14 cellular contexts compared by ENCODE assay signal in the genomic region with DNA sequence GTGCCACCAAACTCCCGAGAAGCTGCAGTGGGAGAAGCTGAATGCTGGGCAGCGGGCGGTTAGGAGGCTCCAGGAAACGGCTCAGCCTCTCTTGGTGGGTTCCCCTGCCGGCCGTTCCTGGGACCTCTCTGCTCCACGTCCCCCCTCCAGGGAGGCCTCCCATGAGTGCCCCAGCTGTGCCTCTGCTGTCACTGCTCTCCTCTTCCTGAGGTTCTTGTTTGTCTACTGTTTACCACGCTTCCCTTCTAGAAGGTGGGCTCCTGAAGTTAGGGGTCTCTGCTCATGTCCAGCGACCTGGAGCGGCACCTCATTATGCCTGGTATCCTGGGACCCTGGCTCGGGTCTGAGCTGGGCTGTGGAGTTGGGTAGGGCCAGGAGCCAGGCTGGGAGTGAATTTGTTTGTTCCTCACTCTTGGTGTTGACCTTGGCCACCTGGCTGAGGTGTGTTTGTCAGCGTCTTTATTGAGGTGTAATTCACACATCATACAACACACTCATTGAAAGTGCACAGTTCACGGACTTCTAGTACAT. TPM values are rescaled to one million over a fixed set of nuclear protein-coding genes. Genes with fewer than 3 reads are reported as not detected.
A peak's percentile ranks its signal among the peaks of the same experiment; 100 is the strongest.
DNase-seq lines count a peak whose midpoint lies in the region; ATAC-seq and TF ChIP-seq lines count a peak whose summit lies in the region.
"Had no signal": no experiment of that assay in that cellular context is flagged by ENCODE, and none has a peak within 500 bp of the region (broad histone marks: within the 10 kb centered on the region; RNA-seq: fewer than 3 reads in every experiment).

No MANE protein-coding gene starts in this region.

- no peak overlapping the region for H2AFZ ChIP-seq in neuronal stem cell (ENCODE audit: low read length)

- DNase-seq in heart right ventricle (no peak), neuronal stem cell (ENCODE audit: low spot score) (no peak), HuH-7 (ENCODE audit: low spot score) (no peak), MV-4-11 (lab: John Stamatoyannopoulos, UW) (no peak), NCI-H2227 treated with DMSO at 0.1 percent for 48 hours (lab: John Stamatoyannopoulos, UW) (no peak)
- DNase-seq: activated effector memory CD4-positive, alpha-beta T cell treated with Interleukin-2 at 50 U/mL for 16 hours; DMS 273 treated with DMSO at 0.1 percent for 48 hours; glutamatergic neuron; NCI-H187; NCI-H526 had no signal

- H3K14ac ChIP-seq in neuronal stem cell (ENCODE audit: low read length), result no peak overlapping the region

- peaks cover 16% of the 10 kb centered on the region for H3K79me1 ChIP-seq in neuronal stem cell (ENCODE audit: low read depth, low read length)

- intact Hi-C loops in heart right ventricle (cut with DNase I), result no loop called here

- peak overlapping the region; percentile 92 to 100 (median 98) for H3K4me2 ChIP-seq in BLaER1 treated with 17β-estradiol and CSF1 and Interleukin-3, amounts not matched to agents 10 nM and 100 nM
- no peak overlapping the region for H3K4me2 ChIP-seq in neuronal stem cell (ENCODE audit: insufficient read depth, low read length, poor library complexity, severe bottlenecking)

- H3K23ac ChIP-seq in neuronal stem cell (ENCODE audit: low read depth, low read length, poor library complexity), result no peak overlapping the region

- H2BK120ac ChIP-seq in neuronal stem cell (ENCODE audit: low read depth, low read length), result no peak overlapping the region

- H3K9me3 ChIP-seq in BLaER1 treated with 17β-estradiol and CSF1 and Interleukin-3, amounts not matched to agents 10 nM and 100 nM (replicated peaks in 1 of 11), result no peaks in the 10 kb centered on the region
- H3K9me3 ChIP-seq in HEK293 (ENCODE audit: control insufficient read depth, insufficient read depth, low read depth, low read length) (no peaks in the 10 kb centered on the region), heart right ventricle (no peaks in the 10 kb centered on the region), neuronal stem cell (replicated peaks in 1 of 2; ENCODE audit: control insufficient read depth in 2 of 2, insufficient read depth in 1 of 2, low read depth in 1 of 2, low read length in 2 of 2) (peaks cover 0 to 2% of the 10 kb centered on the region in 2 donors)

- peak overlapping the region; percentile 56 for H2AK5ac ChIP-seq in neuronal stem cell (ENCODE audit: low read depth, low read length)

- no peak overlapping the region for H3K4ac ChIP-seq in neuronal stem cell (ENCODE audit: low read length)

- no peak overlapping the region for H4K91ac ChIP-seq in neuronal stem cell (ENCODE audit: low read depth, low read length, poor library complexity)

- no peak overlapping the region for H4K8ac ChIP-seq in neuronal stem cell (ENCODE audit: low read depth, low read length)

- no peak for ATAC-seq in heart right ventricle
- no peak for ATAC-seq in HG03039 (IDR thresholded peaks at IDR 0.05; ENCODE audit: unreplicated experiment)
- ATAC-seq: esophagus mucosa had no signal

- peaks cover 0 to 6% (median 0%) of the 10 kb centered on the region in 11 experiments; a peak in 2 of 22 replicates for H3K36me3 ChIP-seq in BLaER1 treated with 17β-estradiol and CSF1 and Interleukin-3, amounts not matched to agents 10 nM and 100 nM
- H3K36me3 ChIP-seq in HEK293 (ENCODE audit: control insufficient read depth in 2 of 2, insufficient read depth in 1 of 2, low read length in 2 of 2) (no peaks in the 10 kb centered on the region), heart right ventricle (no peaks in the 10 kb centered on the region), neuronal stem cell (replicated peaks in 1 of 2; ENCODE audit: control insufficient read depth in 2 of 2, insufficient read depth in 2 of 2, low read length in 2 of 2) (no peaks in the 10 kb centered on the region)

- peak overlapping the region in 9 of 11 experiments; percentile 24 to 92 (median 41); a peak in 12 of 22 replicates for H3K9ac ChIP-seq in BLaER1 treated with 17β-estradiol and CSF1 and Interleukin-3, amounts not matched to agents 10 nM and 100 nM
- no peak overlapping the region for H3K9ac ChIP-seq in neuronal stem cell (ENCODE audit: low read depth, low read length, poor library complexity)

- no peak overlapping the region for H2BK5ac ChIP-seq in neuronal stem cell (ENCODE audit: low read length)

- H2BK12ac ChIP-seq in neuronal stem cell (ENCODE audit: low read length), result no peak overlapping the region

- WGBS in heart right ventricle, 2 donors, result 76 to 80% methylated on average over 13 of the region's 13 CpGs
- WGBS in neuronal stem cell (ENCODE audit: extremely low coverage in 2 of 2, insufficient read length in 2 of 2, insufficient replicate concordance in 1 of 2), 2 donors, result no CpG with 5 or more reads among the region's 13 CpGs

- no peak overlapping the region for H2BK15ac ChIP-seq in neuronal stem cell (ENCODE audit: low read length)

- H3K27ac ChIP-seq in BLaER1 treated with 17β-estradiol and CSF1 and Interleukin-3, amounts not matched to agents 10 nM and 100 nM, result peak overlapping the region in 9 of 11 experiments; percentile 8 to 89 (median 43); a peak in 16 of 22 replicates
- H3K27ac ChIP-seq in HEK293 (ENCODE audit: extremely low read depth, low read depth, low read length) (no peak overlapping the region), heart right ventricle (peak overlapping the region in 7 of 10 donors; percentile 4 to 85 (median 54)), neuronal stem cell (replicated peaks; ENCODE audit: low read length) (no peak overlapping the region)

- peaks cover 36 to 88% (median 75%) of the 10 kb centered on the region in 11 experiments; a peak in 21 of 22 replicates for H4K20me1 ChIP-seq in BLaER1 treated with 17β-estradiol and CSF1 and Interleukin-3, amounts not matched to agents 10 nM and 100 nM

- peak overlapping the region; percentile 35 for H3K18ac ChIP-seq in neuronal stem cell (ENCODE audit: low read length)

- peaks cover 0 to 9% (median 0%) of the 10 kb centered on the region in 11 experiments; a peak in 3 of 22 replicates for H3K27me3 ChIP-seq in BLaER1 treated with 17β-estradiol and CSF1 and Interleukin-3, amounts not matched to agents 10 nM and 100 nM
- H3K27me3 ChIP-seq in heart right ventricle (no peaks in the 10 kb centered on the region), neuronal stem cell (ENCODE audit: control insufficient read depth in 3 of 3, insufficient read depth in 3 of 3, low read depth in 1 of 3, low read length in 3 of 3) (peaks cover 0 to 25% (median 0%) of the 10 kb centered on the region in 3 experiments)

- no peak for TF ChIP-seq CTCF in HEK293 (tag by site-specific recombination; IDR thresholded peaks at IDR 0.05)
- TF ChIP-seq CTCF in heart right ventricle (IDR thresholded peaks at IDR 0.05), result no peak

- peaks cover 67 to 99% (median 97%) of the 10 kb centered on the region in 10 experiments for H3K4me1 ChIP-seq in BLaER1 treated with 17β-estradiol and CSF1 and Interleukin-3, amounts not matched to agents 10 nM and 100 nM
- peaks cover 20% of the 10 kb centered on the region for H3K4me1 ChIP-seq in HEK293 (ENCODE audit: control insufficient read depth, insufficient read depth, low read length)
- H3K4me1 ChIP-seq in heart right ventricle, result peaks cover 45 to 90% (median 80%) of the 10 kb centered on the region in 9 donors
- peaks cover 26 to 34% of the 10 kb centered on the region in 2 donors for H3K4me1 ChIP-seq in neuronal stem cell (ENCODE audit: control insufficient read depth in 2 of 2, insufficient read depth in 1 of 2, low read depth in 1 of 2, low read length in 2 of 2)

- POLR2A ChIA-PET in HEK293 (lab: Yijun Ruan, JAX), result no interaction called here

- H3K4me3 ChIP-seq in BLaER1 treated with 17β-estradiol and CSF1 and Interleukin-3, amounts not matched to agents 10 nM and 100 nM, result peak overlapping the region in 2 of 10 experiments; percentile 1 to 43; a peak in 3 of 20 replicates
- H3K4me3 ChIP-seq in HEK293 (ENCODE audit: low read depth, low read length) (no peak overlapping the region), heart right ventricle (no peak overlapping the region), neuronal stem cell (ENCODE audit: low read length in 2 of 2) (no peak overlapping the region)

- CTCF ChIA-PET in HEK293 (lab: Yijun Ruan, JAX), result interaction anchor here (1.8 kb wide), 1 partner anchor 19 kb away, joined by 6 read pairs; no protein-coding TSS in a partner anchor

TF ChIP-seq in HEK293, 187 proteins besides CTCF, POLR2A, EP300 and RAD21 (continues in another document):
- TF ChIP-seq, protein P1, sequence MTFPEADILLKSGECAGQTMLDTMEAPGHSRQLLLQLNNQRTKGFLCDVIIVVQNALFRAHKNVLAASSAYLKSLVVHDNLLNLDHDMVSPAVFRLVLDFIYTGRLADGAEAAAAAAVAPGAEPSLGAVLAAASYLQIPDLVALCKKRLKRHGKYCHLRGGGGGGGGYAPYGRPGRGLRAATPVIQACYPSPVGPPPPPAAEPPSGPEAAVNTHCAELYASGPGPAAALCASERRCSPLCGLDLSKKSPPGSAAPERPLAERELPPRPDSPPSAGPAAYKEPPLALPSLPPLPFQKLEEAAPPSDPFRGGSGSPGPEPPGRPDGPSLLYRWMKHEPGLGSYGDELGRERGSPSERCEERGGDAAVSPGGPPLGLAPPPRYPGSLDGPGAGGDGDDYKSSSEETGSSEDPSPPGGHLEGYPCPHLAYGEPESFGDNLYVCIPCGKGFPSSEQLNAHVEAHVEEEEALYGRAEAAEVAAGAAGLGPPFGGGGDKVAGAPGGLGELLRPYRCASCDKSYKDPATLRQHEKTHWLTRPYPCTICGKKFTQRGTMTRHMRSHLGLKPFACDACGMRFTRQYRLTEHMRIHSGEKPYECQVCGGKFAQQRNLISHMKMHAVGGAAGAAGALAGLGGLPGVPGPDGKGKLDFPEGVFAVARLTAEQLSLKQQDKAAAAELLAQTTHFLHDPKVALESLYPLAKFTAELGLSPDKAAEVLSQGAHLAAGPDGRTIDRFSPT (tag by site-specific recombination; IDR thresholded peaks at IDR 0.05), result no peak
- TF ChIP-seq ZNF670 (tag by site-specific recombination; IDR thresholded peaks at IDR 0.05; ENCODE audit: low read depth) (no peak), GLIS1 (tag by site-specific recombination; IDR thresholded peaks at IDR 0.05) (peak; percentile 55; the same call in 1 of the 2 replicates)

RNA-seq across cellular contexts. Expression of a gene that starts 37.8 kb away (rescaled TPM):
- total RNA-seq in heart right ventricle, result 100 to 1,000 TPM in 3 of 10 donors, 10 to 100 TPM in 7; 53.9 to 143 (median 71.0) TPM
- 10 to 100 TPM; 29.3 to 33.3 TPM for polyA plus RNA-seq in heart right ventricle
- polyA plus RNA-seq in neuronal stem cell (2013, experiment 1 of 2), result 13.1 TPM
- 11.3 TPM for polyA plus RNA-seq in neuronal stem cell (2013, experiment 2 of 2)

RNA-seq across cellular contexts. Expression of a gene that starts 44.9 kb away (rescaled TPM):
- total RNA-seq in heart right ventricle, result 10 to 100 TPM in 7 of 10 donors, 1 to 10 TPM in 3; 5.5 to 16.7 (median 11.8) TPM
- polyA plus RNA-seq in heart right ventricle, result 1 to 10 TPM; 4.0 to 6.4 TPM
- 6.6 TPM for polyA plus RNA-seq in neuronal stem cell (2013, experiment 1 of 2)
- 7.3 TPM for polyA plus RNA-seq in neuronal stem cell (2013, experiment 2 of 2)

Comparison
In these comparisons a context has a peak if more than half of its experiments do, and no peak if none do; other contexts are left out.
1. H3K27ac ChIP-seq: peak in BLaER1 treated with 17β-estradiol and CSF1 and Interleukin-3, amounts not matched to agents 10 nM and 100 nM (9 of 11) and heart right ventricle (7 of 10); none in HEK293 (single experiment) and neuronal stem cell (single experiment).